In genomic region chr13:48220592-48221300, GRCh38 we compare ENCODE assay signal across 9 cellular contexts. TPM values are rescaled to one million over a fixed set of nuclear protein-coding genes. Genes with fewer than 3 reads are reported as not detected.
A peak's percentile ranks its signal among the peaks of the same experiment; 100 is the strongest.
DNase-seq lines count a peak whose midpoint lies in the region; ATAC-seq, FAIRE-seq and TF ChIP-seq lines count a peak whose summit lies in the region.
"Had no signal": no experiment of that assay in that cellular context is flagged by ENCODE, and none has a peak within 500 bp of the region (broad histone marks: within the 10 kb centered on the region; RNA-seq: fewer than 3 reads in every experiment).

No MANE protein-coding gene starts in this region.

- peak; percentile 6 for DNase-seq in NOMO-1 treated with DMSO at 0.1 percent for 48 hours (lab: John Stamatoyannopoulos, UW; ENCODE audit: unreplicated experiment)
- no peak for DNase-seq in endothelial cell of umbilical vein (ENCODE audit: low read depth, low spot score)
- no peak for DNase-seq in sigmoid colon
- no peak for DNase-seq in COR-L47 (lab: John Stamatoyannopoulos, UW)
- no peak for DNase-seq in GM10266 (ENCODE audit: extremely low spot score)
- no peak for DNase-seq in MG63
- DNase-seq: GF-D8 had no signal

- TF ChIP-seq POLR2A in endothelial cell of umbilical vein (IDR thresholded peaks at IDR 0.05; ENCODE audit: low read depth, low read length) (no peak), sigmoid colon (IDR thresholded peaks at IDR 0.05) (no peak)

- TF ChIP-seq EP300 in sigmoid colon (IDR thresholded peaks at IDR 0.05): no peak

- no peak overlapping the region for H3K27ac ChIP-seq in endothelial cell of umbilical vein (ENCODE audit: insufficient read depth, low read depth, low read length)
- H3K27ac ChIP-seq in sigmoid colon: peak overlapping the region; percentile 64 to 73 (median 68)

- intact Hi-C loops in endothelial cell of umbilical vein (cut with micrococcal nuclease): no loop called here
- intact Hi-C loops in sigmoid colon (cut with DNase I): no loop called here

- H3K4me3 ChIP-seq in GM08714 (ENCODE audit: low read length) (peak overlapping the region; percentile 42; the same call in 1 of the 2 replicates), endothelial cell of umbilical vein (replicated peaks in 1 of 3; ENCODE audit: insufficient read depth in 1 of 3, low read depth in 1 of 3, low read length in 3 of 3) (no peak overlapping the region), sigmoid colon (no peak overlapping the region), MG63 (no peak overlapping the region)

- FAIRE-seq in endothelial cell of umbilical vein (lab: Jason Lieb, UNC): no peak

- no peak for ATAC-seq in GM19455 (IDR thresholded peaks at IDR 0.05; ENCODE audit: unreplicated experiment)

- H3K36me3 ChIP-seq in endothelial cell of umbilical vein (ENCODE audit: control insufficient read depth in 2 of 2, extremely low read depth in 1 of 2, insufficient read depth in 2 of 2, low read length in 2 of 2): no peaks in the 10 kb centered on the region
- H3K36me3 ChIP-seq in sigmoid colon: no peaks in the 10 kb centered on the region
- no peaks in the 10 kb centered on the region for H3K36me3 ChIP-seq in MG63

- no peak overlapping the region for H2AFZ ChIP-seq in endothelial cell of umbilical vein (ENCODE audit: low read depth, low read length)

- H3K79me2 ChIP-seq in endothelial cell of umbilical vein (ENCODE audit: control insufficient read depth, insufficient read depth, low read length): no peaks in the 10 kb centered on the region

- CTCF ChIA-PET in endothelial cell of umbilical vein (lab: Charles Lee): interaction anchor here (1.0 to 1.8 kb wide), 3 partner anchors 8 to 359 kb away, joined by 3 to 5 read pairs (median 4); partner anchors contain the start of gene ITM2B

- TF ChIP-seq CTCF in endothelial cell of umbilical vein (IDR thresholded peaks at IDR 0.05; ENCODE audit: extremely low read depth in 1 of 2, insufficient read depth in 1 of 2, low read depth in 1 of 2, low read length in 2 of 2) (no peak), sigmoid colon (IDR thresholded peaks at IDR 0.05) (no peak), GM10266 (IDR thresholded peaks at IDR 0.05; ENCODE audit: control insufficient read depth, insufficient read depth, low read depth, missing control alignments) (no peak)

- H3K9ac ChIP-seq in endothelial cell of umbilical vein (replicated peaks; ENCODE audit: extremely low read depth, insufficient read depth, low read length): no peak overlapping the region

- H3K4me1 ChIP-seq in endothelial cell of umbilical vein (ENCODE audit: control insufficient read depth, extremely low read depth, insufficient read depth, low read length) (peaks cover 6% of the 10 kb centered on the region), sigmoid colon (peaks cover 2 to 19% (median 17%) of the 10 kb centered on the region in 4 donors)

- no peaks in the 10 kb centered on the region for H4K20me1 ChIP-seq in endothelial cell of umbilical vein (replicated peaks; ENCODE audit: control insufficient read depth, extremely low read depth, insufficient read depth, low read length)

- WGBS in sigmoid colon, 2 donors: 57 to 76% methylated on average over 5 of the region's 5 CpGs

- no peaks in the 10 kb centered on the region for H3K9me1 ChIP-seq in endothelial cell of umbilical vein (replicated peaks; ENCODE audit: control insufficient read depth, extremely low read depth, insufficient read depth, low read length)

- peaks cover 0 to 1% of the 10 kb centered on the region in 2 experiments for H3K27me3 ChIP-seq in endothelial cell of umbilical vein (ENCODE audit: control insufficient read depth in 2 of 2, insufficient read depth in 2 of 2, low read length in 2 of 2)
- no peaks in the 10 kb centered on the region for H3K27me3 ChIP-seq in sigmoid colon
- no peaks in the 10 kb centered on the region for H3K27me3 ChIP-seq in MG63

- dilution Hi-C loops in endothelial cell of umbilical vein (cut with MboI; ENCODE audit: extremely low pct_ligation_motif_present, low sequenced_read_pairs): no loop called here

- H3K4me2 ChIP-seq in endothelial cell of umbilical vein (ENCODE audit: insufficient read depth, low read length): peak overlapping the region; percentile 4

- H3K9me3 ChIP-seq in endothelial cell of umbilical vein (replicated peaks; ENCODE audit: control insufficient read depth, insufficient read depth, low read length) (no peaks in the 10 kb centered on the region), sigmoid colon (no peaks in the 10 kb centered on the region), MG63 (no peaks in the 10 kb centered on the region)

- no TSS peak for BruUV-seq in endothelial cell of umbilical vein (replicated peaks; lab: Mats Ljungman, UMichigan)

- POLR2A ChIA-PET in endothelial cell of umbilical vein (lab: Charles Lee): no interaction called here

TF ChIP-seq in endothelial cell of umbilical vein, 7 proteins besides CTCF, POLR2A, EP300 and RAD21:
- TF ChIP-seq MAX (IDR thresholded peaks at IDR 0.05; ENCODE audit: insufficient read depth, insufficient read length) (no peak), EZH2 (IDR thresholded peaks at IDR 0.05; ENCODE audit: borderline replicate concordance, low read depth, low read length, severe bottlenecking) (no peak), JUN (IDR thresholded peaks at IDR 0.05; ENCODE audit: borderline replicate concordance, insufficient read depth, insufficient read length, low read depth) (no peak), MYC (IDR thresholded peaks at IDR 0.05; ENCODE audit: low read depth, low read length) (no peak), POLR2AphosphoS5 (IDR thresholded peaks at IDR 0.05; ENCODE audit: insufficient read depth, low read depth, low read length) (no peak), GATA2 (IDR thresholded peaks at IDR 0.05; ENCODE audit: insufficient read depth, insufficient read length, low read depth, low read length) (no peak), FOS (IDR thresholded peaks at IDR 0.05; ENCODE audit: borderline replicate concordance, insufficient read depth, low read length) (no peak)
TF ChIP-seq in endothelial cell of umbilical vein: peak in this region for 0.

RNA-seq across cellular contexts. Expression of gene ITM2B, which starts 12.3 kb away (rescaled TPM):
- total RNA-seq in endothelial cell of umbilical vein (245 and 271 TPM in 2 replicates), sigmoid colon (100 to 1,000 TPM; 266 to 478 (median 371) TPM)
- polyA plus RNA-seq in endothelial cell of umbilical vein (150 and 163 TPM in 2 replicates), sigmoid colon (100 to 1,000 TPM; 147 to 285 (median 154) TPM)
- polyA plus RNA-seq in endothelial cell of umbilical vein (2011; cell fraction: cytosol; rRNA removed): 195 and 206 TPM in 2 replicates
- polyA plus RNA-seq in endothelial cell of umbilical vein (2011; cell fraction: nucleus; rRNA removed): 85.6 and 109 TPM in 2 replicates
- 210 and 232 TPM in 2 replicates for polyA plus RNA-seq in endothelial cell of umbilical vein (2012)
- 66.5 and 82.9 TPM in 2 replicates for polyA minus RNA-seq in endothelial cell of umbilical vein
- polyA minus RNA-seq in endothelial cell of umbilical vein (2011; cell fraction: cytosol; rRNA and poly(A)+ RNA removed): 30.4 TPM
- 20.1 and 33.0 TPM in 2 replicates for polyA minus RNA-seq in endothelial cell of umbilical vein (2011; cell fraction: nucleus; rRNA and poly(A)+ RNA removed)
- total RNA-seq in MG63 (2014; rRNA removed; shearing (Covaris generic); ENCODE audit: low replicate concordance): 39.7 and 47.3 TPM in 2 replicates
